8 cellular contexts compared by ENCODE assay signal in the genomic region with DNA sequence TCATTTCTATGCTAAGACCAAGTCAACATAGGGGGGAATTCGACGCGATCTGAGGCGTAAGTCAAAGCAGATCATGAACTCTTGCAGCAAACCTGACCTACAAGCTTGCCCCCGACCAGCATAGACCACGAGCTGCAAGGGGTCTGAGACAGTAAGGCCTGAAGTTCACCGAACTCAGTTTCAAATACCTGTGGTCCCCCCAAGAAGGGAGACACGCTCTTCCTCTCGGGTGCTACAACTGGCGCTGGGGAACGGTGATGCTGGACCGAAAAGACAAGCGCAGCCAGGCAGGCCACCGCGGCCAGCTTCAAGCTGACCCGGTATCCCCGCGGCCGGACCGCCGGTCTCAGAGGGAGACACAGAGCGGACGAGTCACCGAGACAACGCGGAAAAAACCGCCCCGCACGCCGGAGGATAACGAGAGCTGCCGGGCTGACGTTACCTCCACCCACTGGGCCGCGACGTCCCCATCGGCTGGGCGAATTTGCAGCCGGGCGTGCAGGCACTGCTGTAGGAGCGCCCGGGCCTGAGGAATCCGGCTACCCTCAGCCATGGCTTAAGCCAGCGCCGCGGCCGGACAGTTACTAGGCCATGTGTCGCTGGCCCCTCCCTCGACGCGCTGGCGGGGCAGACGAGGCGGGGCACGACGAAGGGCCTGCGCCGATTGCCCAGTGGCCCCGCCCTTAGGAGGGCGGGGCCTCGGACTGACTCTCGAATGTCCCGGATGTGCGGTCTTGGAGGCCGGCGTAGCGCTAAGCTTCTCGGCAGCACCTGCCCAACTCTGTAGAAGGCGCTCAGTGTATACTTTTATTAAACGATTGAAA. TPM values are rescaled to one million over a fixed set of nuclear protein-coding genes. Genes with fewer than 3 reads are reported as not detected.
DNase-seq lines count a peak whose midpoint lies in the region; ATAC-seq and TF ChIP-seq lines count a peak whose summit lies in the region.

DTD2 (minus strand) TSS at position 666 of the 824 bp plus-strand sequence; CDS start at position 553, 113 bp downstream.

- peaks cover 12 to 21% of the 10 kb centered on the region in 2 donors for H3K4me1 ChIP-seq in left lung

- ATAC-seq in GM19351 (IDR thresholded peaks at IDR 0.05; ENCODE audit: unreplicated experiment) (peak; percentile 96), HG03521 (IDR thresholded peaks at IDR 0.05; ENCODE audit: unreplicated experiment) (peak; percentile 98), left lung (peak; percentile 99)

- TF ChIP-seq CTCF in left lung (IDR thresholded peaks at IDR 0.05), result no peak

- H3K36me3 ChIP-seq in left lung, result peaks cover 0 to 7% of the 10 kb centered on the region in 2 donors

- DNase-seq in C1 segment of cervical spinal cord (lab: John Stamatoyannopoulos, UW) (peak; percentile 57 to 96 (median 92)), NCI-H69 (lab: John Stamatoyannopoulos, UW) (peak; percentile 98), dedifferentiated amniotic fluid mesenchymal stem cell (ENCODE audit: extremely low spot score) (peak; percentile 94), left lung (peak; percentile 95 to 99)
- DNase-seq in activated CD4-positive, alpha-beta T cell treated with anti-CD3 and anti-CD28 coated beads, Interleukin-2, amount 50 U/mL, for 24 hours (ENCODE audit: low read depth in 1 of 2, low spot score in 1 of 2), result peak; percentile 79 to 86
- DNase-seq in stimulated activated CD4-positive, alpha-beta T cell treated with anti-CD3 and anti-CD28 coated beads, Interleukin-2, amount 100 ng/mL, for 48 hours, result peak; percentile 88 to 89

- H3K27me3 ChIP-seq in left lung, result no peaks in the 10 kb centered on the region

- peak within 1 kb of the TSS; percentile 91 to 94 for H3K27ac ChIP-seq in left lung

- H3K4me3 ChIP-seq in left lung, result peak within 1 kb of the TSS; percentile 68 to 72

- intact Hi-C loops in left lung (cut with DNase I), result no loop called here

- no peaks in the 10 kb centered on the region for H3K9me3 ChIP-seq in left lung

RNA-seq across cellular contexts. Expression of gene DTD2, which starts in this region (rescaled TPM):
- total RNA-seq in left lung, result 10 to 100 TPM; 19.8 to 24.6 TPM

Comparison
In these comparisons a context has a peak if more than half of its experiments do, and no peak if none do; other contexts are left out.
1. Peak in every context shown above with its lines: DNase-seq, ATAC-seq, H3K4me3 ChIP-seq and H3K27ac ChIP-seq.